Comparison of ENCODE assay signal across 2 cellular contexts in the genomic region with DNA sequence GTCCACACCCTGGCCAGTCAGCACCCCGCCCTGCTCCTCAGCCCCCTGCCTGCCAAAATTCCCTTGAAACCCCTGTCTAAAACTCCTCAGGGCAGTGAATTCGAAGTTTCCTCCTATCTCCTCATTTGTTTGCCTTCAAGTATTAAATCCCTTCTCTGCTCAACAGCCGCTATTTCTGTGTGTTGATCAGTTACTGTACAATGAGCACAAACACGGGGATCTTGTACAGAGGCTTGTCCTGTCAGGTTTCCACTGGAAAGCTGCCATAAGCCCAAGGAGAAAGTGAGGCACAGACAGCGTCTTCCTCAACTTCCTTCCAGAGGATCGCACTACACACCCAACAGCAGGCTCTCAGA.
TF ChIP-seq lines count a peak whose summit lies in the region.
"Not testable (repeated sequence)": the region's sequence is repeated elsewhere in the genome, so short reads cannot be mapped to it uniquely, and the experiment has no call there.

No MANE protein-coding gene starts in this region.

TF ChIP-seq in K562, 482 proteins besides CTCF, POLR2A, EP300 and RAD21:
- peak; percentile 69; the same call in 1 of the 2 replicates for TF ChIP-seq DMBX1 (CRISPR knock-in tag; IDR thresholded peaks at IDR 0.05; ENCODE audit: borderline replicate concordance)
- 0 out of 2 replicates have a peak, but pooled peaks have one; percentile 9 for TF ChIP-seq CXXC5 (CRISPR knock-in tag; IDR thresholded peaks at IDR 0.05)

TF ChIP-seq in HepG2, 621 proteins besides CTCF, POLR2A, EP300 and RAD21:
- TF ChIP-seq ZNF704 (CRISPR knock-in tag; IDR thresholded peaks at IDR 0.05; ENCODE audit: borderline replicate concordance), result peak; percentile 39; the same call in 1 of the 2 replicates
- TF ChIP-seq ZSCAN30 (CRISPR knock-in tag; IDR thresholded peaks at IDR 0.05), result 0 out of 2 replicates have a peak, but pooled peaks have one; percentile 31
- TF ChIP-seq, protein P1, sequence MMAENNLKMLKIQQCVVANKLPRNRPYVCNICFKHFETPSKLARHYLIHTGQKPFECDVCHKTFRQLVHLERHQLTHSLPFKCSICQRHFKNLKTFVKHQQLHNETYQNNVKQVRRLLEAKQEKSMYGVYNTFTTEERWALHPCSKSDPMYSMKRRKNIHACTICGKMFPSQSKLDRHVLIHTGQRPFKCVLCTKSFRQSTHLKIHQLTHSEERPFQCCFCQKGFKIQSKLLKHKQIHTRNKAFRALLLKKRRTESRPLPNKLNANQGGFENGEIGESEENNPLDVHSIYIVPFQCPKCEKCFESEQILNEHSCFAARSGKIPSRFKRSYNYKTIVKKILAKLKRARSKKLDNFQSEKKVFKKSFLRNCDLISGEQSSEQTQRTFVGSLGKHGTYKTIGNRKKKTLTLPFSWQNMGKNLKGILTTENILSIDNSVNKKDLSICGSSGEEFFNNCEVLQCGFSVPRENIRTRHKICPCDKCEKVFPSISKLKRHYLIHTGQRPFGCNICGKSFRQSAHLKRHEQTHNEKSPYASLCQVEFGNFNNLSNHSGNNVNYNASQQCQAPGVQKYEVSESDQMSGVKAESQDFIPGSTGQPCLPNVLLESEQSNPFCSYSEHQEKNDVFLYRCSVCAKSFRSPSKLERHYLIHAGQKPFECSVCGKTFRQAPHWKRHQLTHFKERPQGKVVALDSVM (CRISPR knock-in tag; IDR thresholded peaks at IDR 0.05), result peak; percentile 17; the same call in 1 of the 2 replicates
- not testable (repeated sequence) for TF ChIP-seq NONO (IDR thresholded peaks at IDR 0.05); MAZ (IDR thresholded peaks at IDR 0.05; ENCODE audit: borderline replicate concordance, low read depth, low read length)
- TF ChIP-seq NONO (CRISPR knock-in tag; conservative IDR thresholded peaks at IDR 0.05), result 0 out of 2 replicates have a peak, but pooled peaks have one; percentile 24
- TF ChIP-seq MAZ (CRISPR knock-in tag; IDR thresholded peaks at IDR 0.05; ENCODE audit: low read depth), result 0 out of 2 replicates have a peak, but pooled peaks have one; percentile 20
- TF ChIP-seq, protein P2, sequence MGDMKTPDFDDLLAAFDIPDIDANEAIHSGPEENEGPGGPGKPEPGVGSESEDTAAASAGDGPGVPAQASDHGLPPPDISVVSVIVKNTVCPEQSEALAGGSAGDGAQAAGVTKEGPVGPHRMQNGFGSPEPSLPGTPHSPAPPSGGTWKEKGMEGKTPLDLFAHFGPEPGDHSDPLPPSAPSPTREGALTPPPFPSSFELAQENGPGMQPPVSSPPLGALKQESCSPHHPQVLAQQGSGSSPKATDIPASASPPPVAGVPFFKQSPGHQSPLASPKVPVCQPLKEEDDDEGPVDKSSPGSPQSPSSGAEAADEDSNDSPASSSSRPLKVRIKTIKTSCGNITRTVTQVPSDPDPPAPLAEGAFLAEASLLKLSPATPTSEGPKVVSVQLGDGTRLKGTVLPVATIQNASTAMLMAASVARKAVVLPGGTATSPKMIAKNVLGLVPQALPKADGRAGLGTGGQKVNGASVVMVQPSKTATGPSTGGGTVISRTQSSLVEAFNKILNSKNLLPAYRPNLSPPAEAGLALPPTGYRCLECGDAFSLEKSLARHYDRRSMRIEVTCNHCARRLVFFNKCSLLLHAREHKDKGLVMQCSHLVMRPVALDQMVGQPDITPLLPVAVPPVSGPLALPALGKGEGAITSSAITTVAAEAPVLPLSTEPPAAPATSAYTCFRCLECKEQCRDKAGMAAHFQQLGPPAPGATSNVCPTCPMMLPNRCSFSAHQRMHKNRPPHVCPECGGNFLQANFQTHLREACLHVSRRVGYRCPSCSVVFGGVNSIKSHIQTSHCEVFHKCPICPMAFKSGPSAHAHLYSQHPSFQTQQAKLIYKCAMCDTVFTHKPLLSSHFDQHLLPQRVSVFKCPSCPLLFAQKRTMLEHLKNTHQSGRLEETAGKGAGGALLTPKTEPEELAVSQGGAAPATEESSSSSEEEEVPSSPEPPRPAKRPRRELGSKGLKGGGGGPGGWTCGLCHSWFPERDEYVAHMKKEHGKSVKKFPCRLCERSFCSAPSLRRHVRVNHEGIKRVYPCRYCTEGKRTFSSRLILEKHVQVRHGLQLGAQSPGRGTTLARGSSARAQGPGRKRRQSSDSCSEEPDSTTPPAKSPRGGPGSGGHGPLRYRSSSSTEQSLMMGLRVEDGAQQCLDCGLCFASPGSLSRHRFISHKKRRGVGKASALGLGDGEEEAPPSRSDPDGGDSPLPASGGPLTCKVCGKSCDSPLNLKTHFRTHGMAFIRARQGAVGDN (CRISPR knock-in tag; IDR thresholded peaks at IDR 0.05), result peak; percentile 31; the same call in 1 of the 2 replicates
- TF ChIP-seq HMG20A (CRISPR knock-in tag; IDR thresholded peaks at IDR 0.05; ENCODE audit: borderline replicate concordance), result 0 out of 2 replicates have a peak, but pooled peaks have one; percentile 1
